In the genomic region with DNA sequence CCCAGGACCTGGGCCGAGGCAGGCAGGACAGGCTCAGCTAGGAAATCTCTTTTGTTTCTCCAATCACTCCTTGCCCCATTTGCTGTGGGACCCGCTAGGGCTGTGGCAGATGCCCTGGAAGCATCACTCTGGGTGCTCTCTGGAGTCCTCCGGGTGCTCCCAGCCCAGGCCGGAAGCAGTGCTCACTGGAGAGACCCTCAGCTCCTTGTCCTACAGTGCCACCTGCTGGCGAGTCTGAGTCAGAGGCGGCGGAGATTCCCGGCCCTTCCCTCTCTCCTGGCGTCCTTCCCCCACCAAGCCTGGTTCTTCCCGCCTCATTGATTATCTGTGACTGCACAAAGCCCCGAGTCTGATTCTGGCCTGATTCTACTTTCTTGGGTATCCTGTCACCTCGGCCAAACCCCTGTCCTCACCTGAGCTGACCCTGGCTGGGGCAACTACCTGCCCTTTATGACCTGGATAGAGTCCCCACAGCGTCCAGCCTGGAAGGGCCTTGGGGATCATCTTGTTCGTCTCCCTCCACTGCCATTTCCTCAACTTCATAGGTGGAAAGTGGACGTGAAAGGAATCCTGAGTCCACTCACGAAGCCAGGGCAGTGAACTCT, we compare ENCODE assay signal across 9 cellular contexts. TPM values are rescaled to one million over a fixed set of nuclear protein-coding genes. Genes with fewer than 3 reads are reported as not detected.
DNase-seq lines count a peak whose midpoint lies in the region; ATAC-seq, FAIRE-seq and TF ChIP-seq lines count a peak whose summit lies in the region.
"Had no signal": no experiment of that assay in that cellular context is flagged by ENCODE, and none has a peak within 500 bp of the region (broad histone marks: within the 10 kb centered on the region; RNA-seq: fewer than 3 reads in every experiment).

No MANE protein-coding gene starts in this region.

- TF ChIP-seq CTCF in epithelial cell of proximal tubule (conservative IDR thresholded peaks at IDR 0.05; ENCODE audit: low read depth, low read length) (peak; percentile 83), tibial nerve (IDR thresholded peaks at IDR 0.05) (peak in 4 of 5 experiments; percentile 40 to 59 (median 50))

- H3K9me3 Mint-ChIP-seq in activated CD4-positive, alpha-beta T cell treated with anti-CD3 and anti-CD28 coated beads, Interleukin-2, amount 10 ng/mL, durations not matched to agents 24 days and 14 days: no peaks in the 10 kb centered on the region
- H3K9me3 Mint-ChIP-seq in natural killer cell treated with Interleukin-12 subunit alpha and Interleukin-12 subunit beta and Interleukin-15 and Interleukin-18, amount 100 ng/mL, for 72 hours: no peaks in the 10 kb centered on the region

- no peak overlapping the region for H3K27ac Mint-ChIP-seq in activated CD4-positive, alpha-beta T cell treated with anti-CD3 and anti-CD28 coated beads, Interleukin-2, amount 10 ng/mL, durations not matched to agents 24 days and 14 days
- H3K27ac Mint-ChIP-seq in natural killer cell treated with Interleukin-12 subunit alpha and Interleukin-12 subunit beta and Interleukin-15 and Interleukin-18, amount 100 ng/mL, for 72 hours: no peak overlapping the region

- WGBS in tibial nerve, 2 donors: 9% methylated on average over 15 to 16 of the region's 16 CpGs

- peak; percentile 70 to 86 for ATAC-seq in natural killer cell treated with Interleukin-12 subunit alpha and Interleukin-12 subunit beta and Interleukin-15 and Interleukin-18, amount 100 ng/mL, for 72 hours
- ATAC-seq in GM18870 (IDR thresholded peaks at IDR 0.05; ENCODE audit: unreplicated experiment): no peak

- peak; percentile 73 for FAIRE-seq in GM18507 (lab: Jason Lieb, UNC)

- no peaks in the 10 kb centered on the region for H3K36me3 ChIP-seq in tibial nerve

- H3K4me3 ChIP-seq in epithelial cell of proximal tubule (ENCODE audit: low read depth, low read length): no peak overlapping the region
- H3K4me3 ChIP-seq in tibial nerve: no peak overlapping the region

- H3K27ac ChIP-seq in tibial nerve: no peak overlapping the region

- H3K4me1 ChIP-seq in tibial nerve: peaks cover 0 to 5% (median 0%) of the 10 kb centered on the region in 4 donors

- H3K36me3 Mint-ChIP-seq in activated CD4-positive, alpha-beta T cell treated with anti-CD3 and anti-CD28 coated beads, Interleukin-2, amount 10 ng/mL, durations not matched to agents 24 days and 14 days (ENCODE audit: low read depth): no peaks in the 10 kb centered on the region
- H3K36me3 Mint-ChIP-seq in natural killer cell treated with Interleukin-12 subunit alpha and Interleukin-12 subunit beta and Interleukin-15 and Interleukin-18, amount 100 ng/mL, for 72 hours: no peaks in the 10 kb centered on the region

- no peaks in the 10 kb centered on the region for H3K9me3 ChIP-seq in tibial nerve

- intact Hi-C loops in activated CD4-positive, alpha-beta T cell treated with anti-CD3 and anti-CD28 coated beads, Interleukin-2, amount 10 ng/mL, durations not matched to agents 24 days and 14 days (cut with micrococcal nuclease): loop anchor here (1.0 to 5.0 kb wide), 2 partner anchors 68 to 164 kb away; no protein-coding TSS in a partner anchor

- H3K27me3 Mint-ChIP-seq in activated CD4-positive, alpha-beta T cell treated with anti-CD3 and anti-CD28 coated beads, Interleukin-2, amount 10 ng/mL, durations not matched to agents 24 days and 14 days: peaks cover 46% of the 10 kb centered on the region
- H3K27me3 Mint-ChIP-seq in natural killer cell treated with Interleukin-12 subunit alpha and Interleukin-12 subunit beta and Interleukin-15 and Interleukin-18, amount 100 ng/mL, for 72 hours: peaks cover 44 to 63% of the 10 kb centered on the region in 2 donors

- no peaks in the 10 kb centered on the region for H3K4me1 Mint-ChIP-seq in activated CD4-positive, alpha-beta T cell treated with anti-CD3 and anti-CD28 coated beads, Interleukin-2, amount 10 ng/mL, durations not matched to agents 24 days and 14 days
- no peaks in the 10 kb centered on the region for H3K4me1 Mint-ChIP-seq in natural killer cell treated with Interleukin-12 subunit alpha and Interleukin-12 subunit beta and Interleukin-15 and Interleukin-18, amount 100 ng/mL, for 72 hours (ENCODE audit: low read depth in 2 of 2)

- H3K4me3 Mint-ChIP-seq in activated CD4-positive, alpha-beta T cell treated with anti-CD3 and anti-CD28 coated beads, Interleukin-2, amount 10 ng/mL, durations not matched to agents 24 days and 14 days: no peak overlapping the region
- H3K4me3 Mint-ChIP-seq in natural killer cell treated with Interleukin-12 subunit alpha and Interleukin-12 subunit beta and Interleukin-15 and Interleukin-18, amount 100 ng/mL, for 72 hours: no peak overlapping the region

- TF ChIP-seq POLR2A in tibial nerve (IDR thresholded peaks at IDR 0.05): no peak

- TF ChIP-seq EP300 in tibial nerve (IDR thresholded peaks at IDR 0.05): no peak

- DNase-seq in AG20443 (ENCODE audit: low spot score) (peak; percentile 92), GM18507 (ENCODE audit: extremely low spot score, insufficient read length, low read depth) (peak; percentile 50), NCI-H2227 (lab: John Stamatoyannopoulos, UW; ENCODE audit: unreplicated experiment) (peak; percentile 84), epithelial cell of proximal tubule (ENCODE audit: low read depth) (no peak), tibial nerve (ENCODE audit: low spot score in 2 of 2) (peak in 1 of 2 donors; percentile 28)
- DNase-seq in activated CD4-positive, alpha-beta T cell treated with anti-CD3 and anti-CD28 coated beads, Interleukin-2, amount 10 ng/mL, durations not matched to agents 24 days and 14 days: peak; percentile 84
- DNase-seq in natural killer cell treated with Interleukin-12 subunit alpha and Interleukin-12 subunit beta and Interleukin-15 and Interleukin-18, amount 100 ng/mL, for 72 hours (ENCODE audit: low spot score): peak; percentile 70

- peaks cover 6 to 61% of the 10 kb centered on the region in 2 donors for H3K27me3 ChIP-seq in tibial nerve

RNA-seq across cellular contexts. Expression of a gene that starts 7.3 kb away (rescaled TPM):
- total RNA-seq in activated CD4-positive, alpha-beta T cell treated with anti-CD3 and anti-CD28 coated beads, Interleukin-2, amount 10 ng/mL, durations not matched to agents 24 days and 14 days: not detected in 2 replicates
- not detected in 2 replicates for total RNA-seq in epithelial cell of proximal tubule
- total RNA-seq in natural killer cell treated with Interleukin-12 subunit alpha and Interleukin-12 subunit beta and Interleukin-15 and Interleukin-18, amount 100 ng/mL, for 72 hours: not detected
- not detected for total RNA-seq in tibial nerve
- total RNA-seq: mononuclear cell had no signal
